11 cellular contexts compared by ENCODE assay signal in the genomic region with DNA sequence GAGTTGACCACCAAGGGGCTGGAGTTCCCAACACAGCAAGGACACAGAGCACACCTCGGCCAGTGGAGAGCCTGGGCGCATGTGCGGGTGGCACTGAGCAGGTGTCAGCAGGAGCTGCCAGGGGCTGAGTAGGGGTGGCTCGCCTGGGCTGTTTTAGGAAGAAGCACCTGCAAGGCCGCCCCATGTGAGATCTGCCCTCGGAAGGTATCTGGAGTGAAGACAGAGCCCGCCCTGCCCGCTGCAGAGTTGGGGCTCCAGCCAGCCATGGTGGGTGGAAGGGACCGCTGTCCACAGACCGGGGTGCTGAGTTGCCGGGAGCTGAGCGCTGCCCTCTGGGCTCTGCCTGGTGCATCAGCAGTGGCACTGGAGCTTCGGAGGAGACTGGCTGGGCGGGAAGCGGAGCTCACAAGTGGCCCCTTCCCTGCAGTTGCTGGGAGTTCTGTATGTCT. TPM values are rescaled to one million over a fixed set of nuclear protein-coding genes. Genes with fewer than 3 reads are reported as not detected.
A peak's percentile ranks its signal among the peaks of the same experiment; 100 is the strongest.
DNase-seq lines count a peak whose midpoint lies in the region; ATAC-seq and TF ChIP-seq lines count a peak whose summit lies in the region.
"Had no signal": no experiment of that assay in that cellular context is flagged by ENCODE, and none has a peak within 500 bp of the region (broad histone marks: within the 10 kb centered on the region; RNA-seq: fewer than 3 reads in every experiment).

No MANE protein-coding gene starts in this region.

- H3F3A ChIP-seq in GM23338 (replicated peaks; ENCODE audit: low read depth), result no peaks in the 10 kb centered on the region

- H3K4me1 ChIP-seq in GM23338 (ENCODE audit: insufficient read depth), result no peaks in the 10 kb centered on the region

- no peaks in the 10 kb centered on the region for H3K36me3 ChIP-seq in GM23338 (ENCODE audit: insufficient read depth)

- H4K20me1 ChIP-seq in GM23338 (replicated peaks; ENCODE audit: insufficient read depth), result no peaks in the 10 kb centered on the region

- H3K4me3 Mint-ChIP-seq in GM23338, result no peak overlapping the region
- H3K4me3 Mint-ChIP-seq: activated B cell treated with CpG ODN at 0.5 μM for 24 hours; activated naive CD8-positive, alpha-beta T cell treated with anti-CD3 and anti-CD28 coated beads for 36 hours had no signal

- H3K27me3 Mint-ChIP-seq in GM23338 (ENCODE audit: insufficient read depth, low read depth, poor library complexity), result peaks cover 14% of the 10 kb centered on the region
- H3K27me3 Mint-ChIP-seq: activated naive CD8-positive, alpha-beta T cell treated with anti-CD3 and anti-CD28 coated beads for 36 hours had no signal

- no peak overlapping the region for H3K27ac ChIP-seq in GM23338 (ENCODE audit: low read depth)
- H3K27ac ChIP-seq in substantia nigra (ENCODE audit: low read depth, low read length, poor library complexity, severe bottlenecking), result no peak overlapping the region

- H3K4me2 ChIP-seq in GM23338, result no peak overlapping the region

- TF ChIP-seq CTCF in AG10803 (conservative IDR thresholded peaks at IDR 0.05; ENCODE audit: low read length), result peak; percentile 19
- TF ChIP-seq CTCF in GM23338 (conservative IDR thresholded peaks at IDR 0.05; ENCODE audit: low read depth in 2 of 2), result peak in 1 of 2 experiments; percentile 37; a peak in 2 of 4 replicates

- no peak overlapping the region for H3K27ac Mint-ChIP-seq in GM23338
- H3K27ac Mint-ChIP-seq: activated naive CD8-positive, alpha-beta T cell treated with anti-CD3 and anti-CD28 coated beads for 36 hours had no signal

- no peaks in the 10 kb centered on the region for H3K36me3 Mint-ChIP-seq in GM23338 (ENCODE audit: low read depth)
- H3K36me3 Mint-ChIP-seq: activated naive CD8-positive, alpha-beta T cell treated with anti-CD3 and anti-CD28 coated beads for 36 hours had no signal

- no peak for DNase-seq in AG10803 (ENCODE audit: low read depth)
- peak; percentile 79 for DNase-seq in GM23338 (ENCODE audit: low spot score)
- DNase-seq in amniotic epithelial cell (ENCODE audit: low read depth), result peak; percentile 8
- peak; percentile 74 for DNase-seq in left kidney (ENCODE audit: low read depth, low spot score)
- no peak for DNase-seq in substantia nigra (lab: John Stamatoyannopoulos, UW)
- no peak for DNase-seq in superior temporal gyrus (ENCODE audit: extremely low spot score)
- no peak for DNase-seq in GF-D8 (lab: John Stamatoyannopoulos, UW)
- DNase-seq: activated B cell treated with CpG ODN at 0.5 μM for 24 hours; activated naive CD8-positive, alpha-beta T cell treated with anti-CD3 and anti-CD28 coated beads for 36 hours; NCI-H2029 treated with DMSO at 0.1 percent for 48 hours had no signal

- H3K79me2 ChIP-seq in GM23338 (replicated peaks; ENCODE audit: insufficient read depth), result no peaks in the 10 kb centered on the region

- ATAC-seq in GM23338, result peak; percentile 53
- no peak for ATAC-seq in HG02884 (IDR thresholded peaks at IDR 0.05; ENCODE audit: unreplicated experiment)

- H3K9me3 Mint-ChIP-seq in GM23338, result no peaks in the 10 kb centered on the region
- H3K9me3 Mint-ChIP-seq: activated B cell treated with CpG ODN at 0.5 μM for 24 hours; activated naive CD8-positive, alpha-beta T cell treated with anti-CD3 and anti-CD28 coated beads for 36 hours had no signal

- no peaks in the 10 kb centered on the region; the same call in 2 of the 3 replicates for H3K4me1 Mint-ChIP-seq in GM23338

- H2AFZ ChIP-seq in GM23338, result no peak overlapping the region

- H3K27me3 ChIP-seq in GM23338 (ENCODE audit: insufficient read depth), result no peaks in the 10 kb centered on the region

- H3K9me2 ChIP-seq in GM23338 (ENCODE audit: insufficient read depth), result no peaks in the 10 kb centered on the region

- H3K4me3 ChIP-seq in AG10803 (ENCODE audit: low read length) (no peak overlapping the region), GM23338 (no peak overlapping the region)

TF ChIP-seq in GM23338, 12 proteins besides CTCF, POLR2A, EP300 and RAD21:
- TF ChIP-seq, protein P1, sequence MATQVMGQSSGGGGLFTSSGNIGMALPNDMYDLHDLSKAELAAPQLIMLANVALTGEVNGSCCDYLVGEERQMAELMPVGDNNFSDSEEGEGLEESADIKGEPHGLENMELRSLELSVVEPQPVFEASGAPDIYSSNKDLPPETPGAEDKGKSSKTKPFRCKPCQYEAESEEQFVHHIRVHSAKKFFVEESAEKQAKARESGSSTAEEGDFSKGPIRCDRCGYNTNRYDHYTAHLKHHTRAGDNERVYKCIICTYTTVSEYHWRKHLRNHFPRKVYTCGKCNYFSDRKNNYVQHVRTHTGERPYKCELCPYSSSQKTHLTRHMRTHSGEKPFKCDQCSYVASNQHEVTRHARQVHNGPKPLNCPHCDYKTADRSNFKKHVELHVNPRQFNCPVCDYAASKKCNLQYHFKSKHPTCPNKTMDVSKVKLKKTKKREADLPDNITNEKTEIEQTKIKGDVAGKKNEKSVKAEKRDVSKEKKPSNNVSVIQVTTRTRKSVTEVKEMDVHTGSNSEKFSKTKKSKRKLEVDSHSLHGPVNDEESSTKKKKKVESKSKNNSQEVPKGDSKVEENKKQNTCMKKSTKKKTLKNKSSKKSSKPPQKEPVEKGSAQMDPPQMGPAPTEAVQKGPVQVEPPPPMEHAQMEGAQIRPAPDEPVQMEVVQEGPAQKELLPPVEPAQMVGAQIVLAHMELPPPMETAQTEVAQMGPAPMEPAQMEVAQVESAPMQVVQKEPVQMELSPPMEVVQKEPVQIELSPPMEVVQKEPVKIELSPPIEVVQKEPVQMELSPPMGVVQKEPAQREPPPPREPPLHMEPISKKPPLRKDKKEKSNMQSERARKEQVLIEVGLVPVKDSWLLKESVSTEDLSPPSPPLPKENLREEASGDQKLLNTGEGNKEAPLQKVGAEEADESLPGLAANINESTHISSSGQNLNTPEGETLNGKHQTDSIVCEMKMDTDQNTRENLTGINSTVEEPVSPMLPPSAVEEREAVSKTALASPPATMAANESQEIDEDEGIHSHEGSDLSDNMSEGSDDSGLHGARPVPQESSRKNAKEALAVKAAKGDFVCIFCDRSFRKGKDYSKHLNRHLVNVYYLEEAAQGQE (IDR thresholded peaks at IDR 0.05; ENCODE audit: unreplicated experiment), result peak; percentile 87
- TF ChIP-seq, protein P2, sequence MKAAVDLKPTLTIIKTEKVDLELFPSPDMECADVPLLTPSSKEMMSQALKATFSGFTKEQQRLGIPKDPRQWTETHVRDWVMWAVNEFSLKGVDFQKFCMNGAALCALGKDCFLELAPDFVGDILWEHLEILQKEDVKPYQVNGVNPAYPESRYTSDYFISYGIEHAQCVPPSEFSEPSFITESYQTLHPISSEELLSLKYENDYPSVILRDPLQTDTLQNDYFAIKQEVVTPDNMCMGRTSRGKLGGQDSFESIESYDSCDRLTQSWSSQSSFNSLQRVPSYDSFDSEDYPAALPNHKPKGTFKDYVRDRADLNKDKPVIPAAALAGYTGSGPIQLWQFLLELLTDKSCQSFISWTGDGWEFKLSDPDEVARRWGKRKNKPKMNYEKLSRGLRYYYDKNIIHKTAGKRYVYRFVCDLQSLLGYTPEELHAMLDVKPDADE (IDR thresholded peaks at IDR 0.05), result no peak

RNA-seq across cellular contexts. Expression of gene MTERF4, which starts 35.2 kb away (rescaled TPM):
- total RNA-seq in GM23338 (2014; rRNA removed; shearing (Covaris generic)), result 58.0 and 63.6 TPM in 2 replicates
- 15.3 and 15.7 TPM in 2 replicates for polyA plus RNA-seq in GM23338 (2016; fragmentation: Nextera tagmentation; extraction: Ambion mirVana)

Comparison
In these comparisons a context has a peak if more than half of its experiments do, and no peak if none do; other contexts are left out.
1. DNase-seq: peak in GM23338 (single experiment), amniotic epithelial cell (single experiment) and left kidney (single experiment); none in AG10803 (single experiment), substantia nigra (0 of 49), superior temporal gyrus (single experiment) and GF-D8 (single experiment).